Comparison of ENCODE assay signal across 11 cellular contexts in the genomic region with DNA sequence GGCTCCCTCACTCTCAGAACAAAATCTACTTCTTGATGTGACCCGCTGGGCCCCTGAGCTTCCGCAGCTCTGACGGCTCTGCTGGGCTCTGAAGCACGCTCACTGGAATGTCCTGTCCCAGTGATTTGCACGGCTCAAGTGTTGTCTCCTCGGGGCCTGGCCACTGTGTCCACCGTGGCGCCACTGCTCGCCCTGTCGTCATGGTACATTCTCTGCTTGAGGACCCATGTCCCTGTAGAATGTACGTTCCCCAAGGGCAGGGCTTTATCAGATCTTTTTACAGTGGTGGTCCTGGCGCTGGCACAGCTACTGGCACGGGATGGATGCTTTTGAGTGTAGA. TPM values are rescaled to one million over a fixed set of nuclear protein-coding genes. Genes with fewer than 3 reads are reported as not detected.
DNase-seq lines count a peak whose midpoint lies in the region; ATAC-seq and TF ChIP-seq lines count a peak whose summit lies in the region.
"Had no signal": no experiment of that assay in that cellular context is flagged by ENCODE, and none has a peak within 500 bp of the region (broad histone marks: within the 10 kb centered on the region; RNA-seq: fewer than 3 reads in every experiment).

No MANE protein-coding gene starts in this region.

- DNase-seq in AG08395 (ENCODE audit: low spot score) (peak; percentile 41), body of pancreas (peak in 1 of 4 donors; percentile 22), NCI-H524 treated with DMSO at 0.1 percent for 48 hours (lab: John Stamatoyannopoulos, UW) (no peak)
- DNase-seq: activated CD4-positive, alpha-beta T cell treated with anti-CD3 and anti-CD28 coated beads for 48 hours had no signal

- ATAC-seq in body of pancreas (no peak), HG02588 (IDR thresholded peaks at IDR 0.05; ENCODE audit: unreplicated experiment) (no peak), GM18505 (IDR thresholded peaks at IDR 0.05; ENCODE audit: unreplicated experiment) (no peak), GM19328 (IDR thresholded peaks at IDR 0.05; ENCODE audit: unreplicated experiment) (no peak)
- ATAC-seq: stimulated activated effector memory CD8-positive, alpha-beta T cell treated with anti-CD3 and anti-CD28 coated beads, Interleukin-12 subunit alpha, Interleukin-12 subunit beta, amount 100 ng/mL, for 72 hours had no signal

- intact Hi-C loops in body of pancreas (cut with DNase I) = no loop called here

- no peaks in the 10 kb centered on the region for H3K36me3 ChIP-seq in body of pancreas (replicated peaks in 1 of 2; ENCODE audit: insufficient read depth in 1 of 2, low read depth in 2 of 2)
- H3K36me3 ChIP-seq in iPS-15b (ENCODE audit: control insufficient read depth, insufficient read depth, low read length) = peaks cover 3% of the 10 kb centered on the region
- H3K36me3 ChIP-seq in rectal smooth muscle tissue (ENCODE audit: control insufficient read depth, insufficient read depth, low read length) = no peaks in the 10 kb centered on the region
- H3K36me3 ChIP-seq: HAP-1 had no signal

- no peak for TF ChIP-seq CTCF in body of pancreas (IDR thresholded peaks at IDR 0.05)

- H3K9me3 ChIP-seq in body of pancreas (no peaks in the 10 kb centered on the region), iPS-15b (ENCODE audit: control insufficient read depth, insufficient read depth, low read length) (no peaks in the 10 kb centered on the region)
- H3K9me3 ChIP-seq: HAP-1 had no signal

- WGBS in body of pancreas, 2 donors = 79 to 96% methylated on average over 9 to 13 of the region's 13 CpGs

- no peak overlapping the region for H3K4me3 ChIP-seq in body of pancreas
- no peak overlapping the region for H3K4me3 ChIP-seq in iPS-15b (ENCODE audit: low read depth, low read length)
- H3K4me3 ChIP-seq in rectal smooth muscle tissue (ENCODE audit: low read length) = peak overlapping the region; percentile 62
- H3K4me3 ChIP-seq: HAP-1 had no signal

- H3K27me3 ChIP-seq in body of pancreas (no peaks in the 10 kb centered on the region), iPS-15b (ENCODE audit: control insufficient read depth, insufficient read depth, low read length) (no peaks in the 10 kb centered on the region), rectal smooth muscle tissue (ENCODE audit: control insufficient read depth, insufficient read depth, low read length) (no peaks in the 10 kb centered on the region)

- H3K9ac ChIP-seq in iPS-15b (ENCODE audit: low read depth, low read length) (peak overlapping the region; percentile 24), rectal smooth muscle tissue (ENCODE audit: low read length) (no peak overlapping the region)

- H3K4me1 ChIP-seq in body of pancreas (no peaks in the 10 kb centered on the region), iPS-15b (ENCODE audit: control insufficient read depth, insufficient read depth, low read length) (peaks cover 14% of the 10 kb centered on the region), rectal smooth muscle tissue (ENCODE audit: control insufficient read depth, insufficient read depth, low read length) (peaks cover 26% of the 10 kb centered on the region)
- H3K4me1 ChIP-seq: HAP-1 had no signal

- no peak for TF ChIP-seq POLR2A in body of pancreas (IDR thresholded peaks at IDR 0.05)
- TF ChIP-seq POLR2A in GM18505 (IDR thresholded peaks at IDR 0.05; ENCODE audit: borderline replicate concordance, extremely low read depth, insufficient read depth, insufficient read length) = no peak

- H3K27ac ChIP-seq in body of pancreas (peak overlapping the region; percentile 6 to 59 (median 44)), rectal smooth muscle tissue (ENCODE audit: low read depth, low read length) (peak overlapping the region; percentile 49)

RNA-seq across cellular contexts. Expression of gene KLHL26, which starts 12.1 kb away (rescaled TPM):
- 1 to 10 TPM; 3.6 to 8.9 TPM for total RNA-seq in body of pancreas

RNA-seq across cellular contexts. Expression of gene CRTC1, which starts 34.5 kb away (rescaled TPM):
- 1 to 10 TPM; 4.9 to 6.5 TPM for total RNA-seq in body of pancreas

RNA-seq across cellular contexts. Expression of gene TMEM59L, which starts 36.3 kb away (rescaled TPM):
- 1 to 10 TPM in 1 of 2 donors, under 1 TPM in 1; 0.66 to 2.1 TPM for total RNA-seq in body of pancreas

RNA-seq across cellular contexts. Expression of gene CRLF1, which starts 42.3 kb away (rescaled TPM):
- total RNA-seq in body of pancreas = 10 to 100 TPM; 23.3 to 40.2 TPM
